ENCODE assay signal across 9 cellular contexts in genomic region chr17:27544350-27545131, GRCh38.
DNase-seq lines count a peak whose midpoint lies in the region; ATAC-seq and TF ChIP-seq lines count a peak whose summit lies in the region.
"Had no signal": no experiment of that assay in that cellular context is flagged by ENCODE, and none has a peak within 500 bp of the region (broad histone marks: within the 10 kb centered on the region; RNA-seq: fewer than 3 reads in every experiment).

No MANE protein-coding gene starts in this region.

- TF ChIP-seq CTCF in NB4 (IDR thresholded peaks at IDR 0.05; ENCODE audit: low read depth, low read length) (peak; percentile 2), colonic mucosa (IDR thresholded peaks at IDR 0.05) (no peak), osteocyte (IDR thresholded peaks at IDR 0.05) (no peak), testis (IDR thresholded peaks at IDR 0.05) (no peak)

- intact Hi-C loops in colonic mucosa (cut with DNase I), result no loop called here
- intact Hi-C loops in testis (cut with DNase I; ENCODE audit: low total_unique reads), result no loop called here

- H3K36me3 Mint-ChIP-seq in activated naive CD4-positive, alpha-beta T cell treated with anti-CD3 and anti-CD28 coated beads, Interleukin-2, amount 10 ng/mL, durations not matched to agents 7 days and 5 days, result peaks cover 1% of the 10 kb centered on the region
- H3K36me3 Mint-ChIP-seq in osteocyte (ENCODE audit: unreplicated experiment), result no peaks in the 10 kb centered on the region

- peak overlapping the region; percentile 52 for H3K4me3 Mint-ChIP-seq in activated naive CD4-positive, alpha-beta T cell treated with anti-CD3 and anti-CD28 coated beads, Interleukin-2, amount 10 ng/mL, durations not matched to agents 7 days and 5 days
- no peak overlapping the region for H3K4me3 Mint-ChIP-seq in osteocyte (ENCODE audit: unreplicated experiment)

- DNase-seq in NB4 (ENCODE audit: low read depth) (peak; percentile 91), colonic mucosa (no peak), osteocyte (ENCODE audit: extremely low spot score, unreplicated experiment) (no peak), testis (no peak)
- peak; percentile 73 for DNase-seq in activated naive CD4-positive, alpha-beta T cell treated with anti-CD3 and anti-CD28 coated beads, Interleukin-2, amount 10 ng/mL, durations not matched to agents 7 days and 5 days
- DNase-seq in stimulated activated CD8-positive, alpha-beta memory T cell treated with anti-CD3 and anti-CD28 coated beads, Interleukin-15, amount 100 ng/mL, for 24 hours (ENCODE audit: low read depth), result peak; percentile 18

- TF ChIP-seq POLR2A in GM18505 (IDR thresholded peaks at IDR 0.05; ENCODE audit: borderline replicate concordance, extremely low read depth, insufficient read depth, insufficient read length), result no peak
- TF ChIP-seq POLR2A in NB4 (IDR thresholded peaks at IDR 0.05; ENCODE audit: extremely low read depth, insufficient read length), result no peak
- no peak for TF ChIP-seq POLR2A in testis (IDR thresholded peaks at IDR 0.05)

- peak overlapping the region; percentile 90 for H3K27ac Mint-ChIP-seq in activated naive CD4-positive, alpha-beta T cell treated with anti-CD3 and anti-CD28 coated beads, Interleukin-2, amount 10 ng/mL, durations not matched to agents 7 days and 5 days
- H3K27ac Mint-ChIP-seq in osteocyte (ENCODE audit: unreplicated experiment), result no peak overlapping the region

- H3K27me3 Mint-ChIP-seq in activated naive CD4-positive, alpha-beta T cell treated with anti-CD3 and anti-CD28 coated beads, Interleukin-2, amount 10 ng/mL, durations not matched to agents 7 days and 5 days, result no peaks in the 10 kb centered on the region
- no peaks in the 10 kb centered on the region for H3K27me3 Mint-ChIP-seq in osteocyte (ENCODE audit: unreplicated experiment)

- WGBS in testis, 2 donors, result 86 to 87% methylated on average over 10 of the region's 10 CpGs

- CTCF ChIA-PET in activated naive CD4-positive, alpha-beta T cell treated with anti-CD3 and anti-CD28 coated beads, Interleukin-2, amount 10 ng/mL, durations not matched to agents 7 days and 5 days (lab: Charles Lee), result interaction anchor here (0.6 to 2.8 kb wide), 9 partner anchors 23 to 159 kb away, joined by 3 to 10 read pairs (median 5); partner anchors contain the start of gene KSR1

- no peaks in the 10 kb centered on the region for H3K9me3 Mint-ChIP-seq in activated naive CD4-positive, alpha-beta T cell treated with anti-CD3 and anti-CD28 coated beads, Interleukin-2, amount 10 ng/mL, durations not matched to agents 7 days and 5 days
- no peaks in the 10 kb centered on the region for H3K9me3 Mint-ChIP-seq in osteocyte (ENCODE audit: unreplicated experiment)

- ATAC-seq in GM18505 (IDR thresholded peaks at IDR 0.05; ENCODE audit: unreplicated experiment), result peak; percentile 79
- ATAC-seq in HG02588 (IDR thresholded peaks at IDR 0.05; ENCODE audit: unreplicated experiment), result peak; percentile 86
- ATAC-seq: Panc1 had no signal

- H3K4me3 ChIP-seq in NB4 (ENCODE audit: low read depth, low read length) (no peak overlapping the region), colonic mucosa (no peak overlapping the region), testis (no peak overlapping the region)

- H3K36me3 ChIP-seq in colonic mucosa, result no peaks in the 10 kb centered on the region
- H3K36me3 ChIP-seq in testis (ENCODE audit: low read depth, missing control alignments), result no peaks in the 10 kb centered on the region

- H3K27ac ChIP-seq in colonic mucosa, result no peak overlapping the region
- no peak overlapping the region for H3K27ac ChIP-seq in testis

- H3K4me1 ChIP-seq in colonic mucosa (no peaks in the 10 kb centered on the region), testis (peaks cover 3% of the 10 kb centered on the region)

- peaks cover 77% of the 10 kb centered on the region for H3K4me1 Mint-ChIP-seq in activated naive CD4-positive, alpha-beta T cell treated with anti-CD3 and anti-CD28 coated beads, Interleukin-2, amount 10 ng/mL, durations not matched to agents 7 days and 5 days
- H3K4me1 Mint-ChIP-seq in osteocyte (ENCODE audit: unreplicated experiment), result peaks cover 57% of the 10 kb centered on the region

- H3K9me3 ChIP-seq in colonic mucosa, result no peaks in the 10 kb centered on the region
- H3K9me3 ChIP-seq in testis, result no peaks in the 10 kb centered on the region

- H3K9ac ChIP-seq in colonic mucosa (ENCODE audit: low read depth in 2 of 2, low read length in 2 of 2), result no peak overlapping the region

- H3K27me3 ChIP-seq in colonic mucosa (no peaks in the 10 kb centered on the region), testis (no peaks in the 10 kb centered on the region)

Comparison
In these comparisons a context has a peak if more than half of its experiments do, and no peak if none do; other contexts are left out.
1. DNase-seq: peak in NB4 (single experiment), activated naive CD4-positive, alpha-beta T cell treated with anti-CD3 and anti-CD28 coated beads, Interleukin-2, amount 10 ng/mL, durations not matched to agents 7 days and 5 days (single experiment) and stimulated activated CD8-positive, alpha-beta memory T cell treated with anti-CD3 and anti-CD28 coated beads, Interleukin-15, amount 100 ng/mL, for 24 hours (single experiment); none in colonic mucosa (single experiment), osteocyte (single experiment) and testis (single experiment).